In the genomic region with DNA sequence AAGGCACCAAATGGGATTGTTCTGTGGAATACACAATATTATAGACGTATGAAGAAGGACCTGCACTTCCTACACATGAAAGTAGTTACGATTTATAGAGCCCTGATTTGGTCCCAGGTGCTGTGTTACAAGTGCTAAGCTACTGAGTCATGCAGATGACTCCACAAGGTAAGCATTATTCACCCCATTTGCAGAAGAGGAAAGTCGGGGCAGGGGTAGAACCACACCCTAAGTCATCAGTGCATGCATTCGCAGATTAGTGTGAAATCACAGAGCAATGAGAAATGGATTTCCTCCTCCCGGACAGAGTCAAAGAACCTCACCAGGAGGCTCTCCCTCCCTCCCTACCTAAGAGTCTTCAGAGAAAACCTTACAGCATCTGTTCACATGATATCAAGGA, we compare ENCODE assay signal across 1 cellular context.
TF ChIP-seq lines count a peak whose summit lies in the region.

No MANE protein-coding gene starts in this region.

TF ChIP-seq in GM23338, 12 proteins besides CTCF, POLR2A, EP300 and RAD21 (continued from another document):
- TF ChIP-seq, protein P1, sequence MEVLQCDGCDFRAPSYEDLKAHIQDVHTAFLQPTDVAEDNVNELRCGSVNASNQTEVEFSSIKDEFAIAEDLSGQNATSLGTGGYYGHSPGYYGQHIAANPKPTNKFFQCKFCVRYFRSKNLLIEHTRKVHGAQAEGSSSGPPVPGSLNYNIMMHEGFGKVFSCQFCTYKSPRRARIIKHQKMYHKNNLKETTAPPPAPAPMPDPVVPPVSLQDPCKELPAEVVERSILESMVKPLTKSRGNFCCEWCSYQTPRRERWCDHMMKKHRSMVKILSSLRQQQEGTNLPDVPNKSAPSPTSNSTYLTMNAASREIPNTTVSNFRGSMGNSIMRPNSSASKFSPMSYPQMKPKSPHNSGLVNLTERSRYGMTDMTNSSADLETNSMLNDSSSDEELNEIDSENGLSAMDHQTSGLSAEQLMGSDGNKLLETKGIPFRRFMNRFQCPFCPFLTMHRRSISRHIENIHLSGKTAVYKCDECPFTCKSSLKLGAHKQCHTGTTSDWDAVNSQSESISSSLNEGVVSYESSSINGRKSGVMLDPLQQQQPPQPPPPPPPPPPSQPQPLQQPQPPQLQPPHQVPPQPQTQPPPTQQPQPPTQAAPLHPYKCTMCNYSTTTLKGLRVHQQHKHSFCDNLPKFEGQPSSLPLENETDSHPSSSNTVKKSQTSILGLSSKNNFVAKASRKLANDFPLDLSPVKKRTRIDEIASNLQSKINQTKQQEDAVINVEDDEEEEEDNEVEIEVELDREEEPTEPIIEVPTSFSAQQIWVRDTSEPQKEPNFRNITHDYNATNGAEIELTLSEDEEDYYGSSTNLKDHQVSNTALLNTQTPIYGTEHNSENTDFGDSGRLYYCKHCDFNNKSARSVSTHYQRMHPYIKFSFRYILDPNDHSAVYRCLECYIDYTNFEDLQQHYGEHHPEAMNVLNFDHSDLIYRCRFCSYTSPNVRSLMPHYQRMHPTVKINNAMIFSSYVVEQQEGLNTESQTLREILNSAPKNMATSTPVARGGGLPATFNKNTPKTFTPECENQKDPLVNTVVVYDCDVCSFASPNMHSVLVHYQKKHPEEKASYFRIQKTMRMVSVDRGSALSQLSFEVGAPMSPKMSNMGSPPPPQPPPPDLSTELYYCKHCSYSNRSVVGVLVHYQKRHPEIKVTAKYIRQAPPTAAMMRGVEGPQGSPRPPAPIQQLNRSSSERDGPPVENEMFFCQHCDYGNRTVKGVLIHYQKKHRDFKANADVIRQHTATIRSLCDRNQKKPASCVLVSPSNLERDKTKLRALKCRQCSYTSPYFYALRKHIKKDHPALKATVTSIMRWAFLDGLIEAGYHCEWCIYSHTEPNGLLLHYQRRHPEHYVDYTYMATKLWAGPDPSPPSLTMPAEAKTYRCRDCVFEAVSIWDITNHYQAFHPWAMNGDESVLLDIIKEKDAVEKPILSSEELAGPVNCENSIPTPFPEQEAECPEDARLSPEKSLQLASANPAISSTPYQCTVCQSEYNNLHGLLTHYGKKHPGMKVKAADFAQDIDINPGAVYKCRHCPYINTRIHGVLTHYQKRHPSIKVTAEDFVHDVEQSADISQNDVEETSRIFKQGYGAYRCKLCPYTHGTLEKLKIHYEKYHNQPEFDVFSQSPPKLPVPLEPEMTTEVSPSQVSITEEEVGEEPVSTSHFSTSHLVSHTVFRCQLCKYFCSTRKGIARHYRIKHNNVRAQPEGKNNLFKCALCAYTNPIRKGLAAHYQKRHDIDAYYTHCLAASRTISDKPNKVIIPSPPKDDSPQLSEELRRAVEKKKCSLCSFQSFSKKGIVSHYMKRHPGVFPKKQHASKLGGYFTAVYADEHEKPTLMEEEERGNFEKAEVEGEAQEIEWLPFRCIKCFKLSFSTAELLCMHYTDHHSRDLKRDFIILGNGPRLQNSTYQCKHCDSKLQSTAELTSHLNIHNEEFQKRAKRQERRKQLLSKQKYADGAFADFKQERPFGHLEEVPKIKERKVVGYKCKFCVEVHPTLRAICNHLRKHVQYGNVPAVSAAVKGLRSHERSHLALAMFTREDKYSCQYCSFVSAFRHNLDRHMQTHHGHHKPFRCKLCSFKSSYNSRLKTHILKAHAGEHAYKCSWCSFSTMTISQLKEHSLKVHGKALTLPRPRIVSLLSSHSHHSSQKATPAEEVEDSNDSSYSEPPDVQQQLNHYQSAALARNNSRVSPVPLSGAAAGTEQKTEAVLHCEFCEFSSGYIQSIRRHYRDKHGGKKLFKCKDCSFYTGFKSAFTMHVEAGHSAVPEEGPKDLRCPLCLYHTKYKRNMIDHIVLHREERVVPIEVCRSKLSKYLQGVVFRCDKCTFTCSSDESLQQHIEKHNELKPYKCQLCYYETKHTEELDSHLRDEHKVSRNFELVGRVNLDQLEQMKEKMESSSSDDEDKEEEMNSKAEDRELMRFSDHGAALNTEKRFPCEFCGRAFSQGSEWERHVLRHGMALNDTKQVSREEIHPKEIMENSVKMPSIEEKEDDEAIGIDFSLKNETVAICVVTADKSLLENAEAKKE (CRISPR knock-in tag; IDR thresholded peaks at IDR 0.05) = no peak
- TF ChIP-seq JUNB (IDR thresholded peaks at IDR 0.05; ENCODE audit: unreplicated experiment) (no peak), POLR2AphosphoS5 (IDR thresholded peaks at IDR 0.05; ENCODE audit: low read depth) (no peak), STAT1 (IDR thresholded peaks at IDR 0.05; ENCODE audit: unreplicated experiment) (no peak), EZH2phosphoT487 (IDR thresholded peaks at IDR 0.05; ENCODE audit: unreplicated experiment) (no peak), CREB1 (CRISPR knock-in tag; IDR thresholded peaks at IDR 0.05; ENCODE audit: low read depth) (no peak)
- TF ChIP-seq, protein P2, sequence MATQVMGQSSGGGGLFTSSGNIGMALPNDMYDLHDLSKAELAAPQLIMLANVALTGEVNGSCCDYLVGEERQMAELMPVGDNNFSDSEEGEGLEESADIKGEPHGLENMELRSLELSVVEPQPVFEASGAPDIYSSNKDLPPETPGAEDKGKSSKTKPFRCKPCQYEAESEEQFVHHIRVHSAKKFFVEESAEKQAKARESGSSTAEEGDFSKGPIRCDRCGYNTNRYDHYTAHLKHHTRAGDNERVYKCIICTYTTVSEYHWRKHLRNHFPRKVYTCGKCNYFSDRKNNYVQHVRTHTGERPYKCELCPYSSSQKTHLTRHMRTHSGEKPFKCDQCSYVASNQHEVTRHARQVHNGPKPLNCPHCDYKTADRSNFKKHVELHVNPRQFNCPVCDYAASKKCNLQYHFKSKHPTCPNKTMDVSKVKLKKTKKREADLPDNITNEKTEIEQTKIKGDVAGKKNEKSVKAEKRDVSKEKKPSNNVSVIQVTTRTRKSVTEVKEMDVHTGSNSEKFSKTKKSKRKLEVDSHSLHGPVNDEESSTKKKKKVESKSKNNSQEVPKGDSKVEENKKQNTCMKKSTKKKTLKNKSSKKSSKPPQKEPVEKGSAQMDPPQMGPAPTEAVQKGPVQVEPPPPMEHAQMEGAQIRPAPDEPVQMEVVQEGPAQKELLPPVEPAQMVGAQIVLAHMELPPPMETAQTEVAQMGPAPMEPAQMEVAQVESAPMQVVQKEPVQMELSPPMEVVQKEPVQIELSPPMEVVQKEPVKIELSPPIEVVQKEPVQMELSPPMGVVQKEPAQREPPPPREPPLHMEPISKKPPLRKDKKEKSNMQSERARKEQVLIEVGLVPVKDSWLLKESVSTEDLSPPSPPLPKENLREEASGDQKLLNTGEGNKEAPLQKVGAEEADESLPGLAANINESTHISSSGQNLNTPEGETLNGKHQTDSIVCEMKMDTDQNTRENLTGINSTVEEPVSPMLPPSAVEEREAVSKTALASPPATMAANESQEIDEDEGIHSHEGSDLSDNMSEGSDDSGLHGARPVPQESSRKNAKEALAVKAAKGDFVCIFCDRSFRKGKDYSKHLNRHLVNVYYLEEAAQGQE (IDR thresholded peaks at IDR 0.05; ENCODE audit: unreplicated experiment) = no peak
